In the genomic region with DNA sequence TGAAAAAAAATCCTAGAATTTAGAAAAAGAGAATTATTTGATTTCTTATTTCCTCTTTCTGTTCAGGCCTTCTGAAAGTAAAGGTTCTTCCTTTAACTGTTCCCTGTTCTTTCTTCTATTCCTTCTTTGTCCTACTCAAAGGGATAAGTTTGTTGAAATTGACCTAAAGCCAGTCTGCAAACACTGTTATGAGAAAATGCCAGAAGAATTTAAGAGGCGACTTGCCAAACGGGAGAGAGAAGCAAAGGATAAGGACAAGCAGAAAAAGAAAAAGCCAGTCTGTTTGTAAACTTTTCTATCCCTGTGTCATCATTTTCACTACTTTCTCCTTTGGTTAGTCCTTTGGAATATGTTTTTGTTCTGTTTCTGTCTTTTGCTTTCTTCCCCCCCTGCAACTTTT, we compare ENCODE assay signal across 1 cellular context. TPM values are rescaled to one million over a fixed set of nuclear protein-coding genes. Genes with fewer than 3 reads are reported as not detected.
"Had no signal": no experiment of that assay in that cellular context is flagged by ENCODE, and none has a peak within 500 bp of the region (broad histone marks: within the 10 kb centered on the region; RNA-seq: fewer than 3 reads in every experiment).

No MANE protein-coding gene starts in this region.

RNA-seq across cellular contexts. Expression of a gene that starts 26.0 kb away (rescaled TPM):
- total RNA-seq: activated B cell treated with CpG ODN at 0.5 μM for 24 hours had no signal
